19 cellular contexts compared by ENCODE assay signal in the genomic region with DNA sequence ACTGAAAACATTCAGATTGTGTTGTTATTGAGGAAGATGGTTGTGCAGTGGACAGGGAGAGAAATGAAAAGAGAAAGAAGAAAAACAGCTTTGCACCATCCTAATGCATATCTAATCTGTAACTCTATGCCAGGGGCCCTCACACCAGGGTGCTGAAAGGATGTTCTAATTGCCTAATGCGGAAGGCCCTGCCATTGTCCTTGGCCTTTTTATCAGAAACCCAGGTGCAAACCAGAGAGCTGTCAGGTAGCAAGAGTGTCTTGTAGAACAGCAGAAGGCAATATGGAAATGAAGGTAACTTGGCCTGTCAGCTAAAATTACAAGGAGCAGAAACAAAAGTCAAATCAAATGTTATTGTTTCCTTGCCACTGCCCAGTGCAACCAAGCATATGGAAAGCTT.
DNase-seq lines count a peak whose midpoint lies in the region; ATAC-seq and TF ChIP-seq lines count a peak whose summit lies in the region.
"Had no signal": no experiment of that assay in that cellular context is flagged by ENCODE, and none has a peak within 500 bp of the region (broad histone marks: within the 10 kb centered on the region; RNA-seq: fewer than 3 reads in every experiment).

No MANE protein-coding gene starts in this region.

- no peaks in the 10 kb centered on the region for H4K20me1 ChIP-seq in smooth muscle cell (ENCODE audit: low read depth)

- ATAC-seq in Right ventricle myocardium inferior (peak; percentile 13), heart right ventricle (no peak)
- ATAC-seq: HCT116 had no signal

- TF ChIP-seq CTCF in heart right ventricle (IDR thresholded peaks at IDR 0.05) = no peak
- no peak for TF ChIP-seq CTCF in smooth muscle cell (IDR thresholded peaks at IDR 0.05; ENCODE audit: borderline replicate concordance, insufficient read depth, poor library complexity, severe bottlenecking)

- no peaks in the 10 kb centered on the region for H3K36me3 Mint-ChIP-seq in activated naive CD4-positive, alpha-beta T cell treated with anti-CD3 and anti-CD28 coated beads, Interleukin-2, amount 10 ng/mL, durations not matched to agents 7 days and 5 days
- H3K36me3 Mint-ChIP-seq: CD4-positive, CD25-positive, alpha-beta regulatory T cell had no signal

- CTCF ChIA-PET in activated naive CD4-positive, alpha-beta T cell treated with anti-CD3 and anti-CD28 coated beads, Interleukin-2, amount 10 ng/mL, durations not matched to agents 7 days and 5 days (lab: Charles Lee) = no interaction called here

- H3K9me3 ChIP-seq in heart right ventricle (no peaks in the 10 kb centered on the region), smooth muscle cell (replicated peaks; ENCODE audit: low read depth) (no peaks in the 10 kb centered on the region)
- H3K9me3 ChIP-seq: BE2C, Caco-2, Peyer's patch had no signal

- intact Hi-C loops in Right ventricle myocardium inferior (cut with DNase I) = no loop called here
- intact Hi-C loops in heart right ventricle (cut with DNase I) = no loop called here

- no peaks in the 10 kb centered on the region for H3K4me1 ChIP-seq in heart right ventricle
- peaks cover 4% of the 10 kb centered on the region for H3K4me1 ChIP-seq in smooth muscle cell (ENCODE audit: low read depth)
- H3K4me1 ChIP-seq: BE2C, Peyer's patch had no signal

- H3K4me3 ChIP-seq in heart right ventricle (no peak overlapping the region), smooth muscle cell (no peak overlapping the region)
- H3K4me3 ChIP-seq: GM23248, Peyer's patch had no signal

- H3K4me1 Mint-ChIP-seq in activated naive CD4-positive, alpha-beta T cell treated with anti-CD3 and anti-CD28 coated beads, Interleukin-2, amount 10 ng/mL, durations not matched to agents 7 days and 5 days = no peaks in the 10 kb centered on the region
- H3K4me1 Mint-ChIP-seq: CD4-positive, CD25-positive, alpha-beta regulatory T cell had no signal

- no peaks in the 10 kb centered on the region for H3K27me3 ChIP-seq in heart right ventricle
- peaks cover 8% of the 10 kb centered on the region for H3K27me3 ChIP-seq in smooth muscle cell (ENCODE audit: low read depth)
- H3K27me3 ChIP-seq: BE2C, Peyer's patch had no signal

- DNase-seq in Right ventricle myocardium inferior (ENCODE audit: missing footprints) (no peak), heart right ventricle (no peak), NCI-H69 (lab: John Stamatoyannopoulos, UW) (peak; percentile 63), left kidney (ENCODE audit: low read depth, low spot score) (peak; percentile 24), smooth muscle cell (lab: John Stamatoyannopoulos, UW; ENCODE audit: unreplicated experiment) (no peak), NCI-H2196 (lab: John Stamatoyannopoulos, UW; ENCODE audit: unreplicated experiment) (no peak)
- DNase-seq in activated naive CD4-positive, alpha-beta T cell treated with anti-CD3 and anti-CD28 coated beads, Interleukin-2, amount 10 ng/mL, durations not matched to agents 7 days and 5 days = no peak
- no peak for DNase-seq in activated CD4-positive, alpha-beta T cell treated with anti-CD3 and anti-CD28 coated beads, Interleukin-2, amount 50 U/mL, for 4 hours
- DNase-seq: BE2C; Caco-2; CD4-positive, CD25-positive, alpha-beta regulatory T cell; GDM1; GM23248; MM.1S; NCI-H1092 treated with DMSO at 0.1 percent for 48 hours; NCI-H524; Peyer's patch; SW 1271 had no signal

- WGBS in heart right ventricle, 2 donors = 55 to 67% methylated on average over 1 of the region's 1 CpG
- 81% methylated on average over 1 of the region's 1 CpG for WGBS in smooth muscle cell (ENCODE audit: low lambda C conversion rate)

- no peak overlapping the region for H3K27ac Mint-ChIP-seq in activated naive CD4-positive, alpha-beta T cell treated with anti-CD3 and anti-CD28 coated beads, Interleukin-2, amount 10 ng/mL, durations not matched to agents 7 days and 5 days
- H3K27ac Mint-ChIP-seq: CD4-positive, CD25-positive, alpha-beta regulatory T cell had no signal

- H3F3A ChIP-seq in smooth muscle cell (ENCODE audit: low read depth) = no peaks in the 10 kb centered on the region

- no peak overlapping the region for H2AFZ ChIP-seq in smooth muscle cell (ENCODE audit: low read depth)
- H2AFZ ChIP-seq: GM23248 had no signal

- no peaks in the 10 kb centered on the region for H3K27me3 Mint-ChIP-seq in activated naive CD4-positive, alpha-beta T cell treated with anti-CD3 and anti-CD28 coated beads, Interleukin-2, amount 10 ng/mL, durations not matched to agents 7 days and 5 days

- H3K4me3 Mint-ChIP-seq in activated naive CD4-positive, alpha-beta T cell treated with anti-CD3 and anti-CD28 coated beads, Interleukin-2, amount 10 ng/mL, durations not matched to agents 7 days and 5 days = no peak overlapping the region

- H3K27ac ChIP-seq in heart right ventricle (no peak overlapping the region), smooth muscle cell (ENCODE audit: low read depth) (no peak overlapping the region)
- H3K27ac ChIP-seq: GM23248, Peyer's patch had no signal

- H3K9me3 Mint-ChIP-seq in activated naive CD4-positive, alpha-beta T cell treated with anti-CD3 and anti-CD28 coated beads, Interleukin-2, amount 10 ng/mL, durations not matched to agents 7 days and 5 days = no peaks in the 10 kb centered on the region

- H3K79me2 ChIP-seq in smooth muscle cell (ENCODE audit: low read depth) = no peaks in the 10 kb centered on the region

- H3K36me3 ChIP-seq in heart right ventricle (no peaks in the 10 kb centered on the region), smooth muscle cell (ENCODE audit: low read depth) (no peaks in the 10 kb centered on the region)
- H3K36me3 ChIP-seq: BE2C, Peyer's patch had no signal

- H3K4me2 ChIP-seq in smooth muscle cell = no peak overlapping the region

- no peak overlapping the region for H3K9ac ChIP-seq in smooth muscle cell (ENCODE audit: low read depth)
- H3K9ac ChIP-seq: GM23248 had no signal

Comparison
In these comparisons a context has a peak if more than half of its experiments do, and no peak if none do; other contexts are left out.
1. DNase-seq: peak in NCI-H69 (single experiment) and left kidney (single experiment); none in Right ventricle myocardium inferior (single experiment), heart right ventricle (0 of 2), smooth muscle cell (single experiment), activated naive CD4-positive, alpha-beta T cell treated with anti-CD3 and anti-CD28 coated beads, Interleukin-2, amount 10 ng/mL, durations not matched to agents 7 days and 5 days (single experiment), NCI-H2196 (single experiment) and activated CD4-positive, alpha-beta T cell treated with anti-CD3 and anti-CD28 coated beads, Interleukin-2, amount 50 U/mL, for 4 hours (0 of 2).